ENCODE assay signal across 20 cellular contexts in genomic region chr4:36863601-36864000, GRCh38.
DNase-seq lines count a peak whose midpoint lies in the region; ATAC-seq and TF ChIP-seq lines count a peak whose summit lies in the region.
"Had no signal": no experiment of that assay in that cellular context is flagged by ENCODE, and none has a peak within 500 bp of the region (broad histone marks: within the 10 kb centered on the region; RNA-seq: fewer than 3 reads in every experiment).

No MANE protein-coding gene starts in this region.

- no peaks in the 10 kb centered on the region for H3K27me3 ChIP-seq in gastroesophageal sphincter
- H3K27me3 ChIP-seq: BE2C; BLaER1 treated with 17β-estradiol and CSF1 and Interleukin-3, amounts not matched to agents 10 nM and 100 nM had no signal

- H3K4me1 ChIP-seq in gastroesophageal sphincter: no peaks in the 10 kb centered on the region
- H3K4me1 ChIP-seq: A549, BE2C had no signal

- no peak for TF ChIP-seq CTCF in gastroesophageal sphincter (IDR thresholded peaks at IDR 0.05)

- H3K27ac ChIP-seq in gastroesophageal sphincter: no peak overlapping the region
- H3K27ac ChIP-seq: A549; BLaER1 treated with 17β-estradiol and CSF1 and Interleukin-3, amounts not matched to agents 10 nM and 100 nM; GM23248 had no signal

- WGBS in gastroesophageal sphincter (ENCODE audit: low coverage in 1 of 2), 2 donors: 79% methylated on average over 2 of the region's 2 CpGs

- no peak overlapping the region for H3K4me3 ChIP-seq in gastroesophageal sphincter
- H3K4me3 ChIP-seq: A549; BLaER1 treated with 17β-estradiol and CSF1 and Interleukin-3, amounts not matched to agents 10 nM and 100 nM; GM23248 had no signal

- ATAC-seq in GM18508 (IDR thresholded peaks at IDR 0.05; ENCODE audit: insufficient read depth, unreplicated experiment) (peak; percentile 55), GM18868 (IDR thresholded peaks at IDR 0.05; ENCODE audit: unreplicated experiment) (peak; percentile 69), gastroesophageal sphincter (no peak)
- ATAC-seq: A549 had no signal

- DNase-seq in SK-N-DZ (ENCODE audit: low spot score): peak; percentile 25
- no peak for DNase-seq in HUDEP-2 (lab: John Stamatoyannopoulos, UW; ENCODE audit: unreplicated experiment in 76 of 76)
- no peak for DNase-seq in NCI-H1417 treated with DMSO at 0.1 percent for 48 hours (lab: John Stamatoyannopoulos, UW)
- DNase-seq: 8988T; ACHN; AML-193; BE2C; CD4-positive, alpha-beta T cell; CD8-positive, alpha-beta memory T cell; DMS53; DMS79 treated with DMSO at 0.1 percent for 48 hours; GF-D8; GM23248; H7; HCEC 1CT had no signal

- no peak for TF ChIP-seq POLR2A in gastroesophageal sphincter (IDR thresholded peaks at IDR 0.05)

- no peaks in the 10 kb centered on the region for H3K9me3 ChIP-seq in gastroesophageal sphincter
- H3K9me3 ChIP-seq: A549, BE2C had no signal

- TF ChIP-seq EP300 in gastroesophageal sphincter (IDR thresholded peaks at IDR 0.05): no peak

- H3K36me3 ChIP-seq in gastroesophageal sphincter: no peaks in the 10 kb centered on the region
- H3K36me3 ChIP-seq: BE2C; BLaER1 treated with 17β-estradiol and CSF1 and Interleukin-3, amounts not matched to agents 10 nM and 100 nM had no signal
